Comparison of ENCODE assay signal across 13 cellular contexts in the genomic region with DNA sequence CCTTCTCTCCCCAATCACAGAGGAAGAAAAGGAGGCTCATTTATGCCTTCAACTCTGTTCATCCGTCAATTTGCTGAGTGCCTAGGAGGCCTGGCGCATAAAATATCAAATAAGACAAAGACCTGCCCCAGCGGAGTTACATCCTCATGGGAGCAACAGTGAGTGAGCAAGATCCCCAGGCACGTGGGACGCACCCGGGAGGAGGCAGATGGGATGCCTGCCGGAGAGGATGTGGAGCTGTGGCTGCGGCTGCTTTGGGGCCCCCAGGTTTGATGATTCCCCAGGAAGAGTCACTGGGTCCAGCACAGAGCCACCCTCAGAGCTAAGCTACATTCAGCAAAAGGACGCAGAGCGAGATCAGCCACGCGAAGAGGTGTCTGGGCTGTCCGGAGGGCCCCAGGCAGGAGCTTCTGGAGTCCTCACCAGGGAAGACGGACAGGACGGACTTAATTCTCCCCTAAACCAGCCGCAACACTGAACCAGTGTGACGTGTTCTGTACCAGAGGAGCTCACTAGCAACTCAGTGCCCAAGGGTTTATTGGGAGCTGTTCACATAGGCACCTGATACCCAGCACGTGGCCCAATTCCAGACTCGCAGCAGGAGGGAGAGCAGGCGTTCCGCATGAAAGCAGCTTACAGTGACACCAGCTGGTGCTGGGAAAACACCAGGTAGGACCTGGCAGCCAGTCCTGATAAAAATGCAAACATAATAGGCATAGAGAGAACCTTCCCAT. TPM values are rescaled to one million over a fixed set of nuclear protein-coding genes. Genes with fewer than 3 reads are reported as not detected.
DNase-seq lines count a peak whose midpoint lies in the region; ATAC-seq and TF ChIP-seq lines count a peak whose summit lies in the region.
"Had no signal": no experiment of that assay in that cellular context is flagged by ENCODE, and none has a peak within 500 bp of the region (broad histone marks: within the 10 kb centered on the region; RNA-seq: fewer than 3 reads in every experiment).

No MANE protein-coding gene starts in this region.

- no peak overlapping the region for H3K14ac ChIP-seq in trophoblast cell (ENCODE audit: low read length)

- H2AFZ ChIP-seq in trophoblast cell (ENCODE audit: insufficient read depth, low read length, poor library complexity) = no peak overlapping the region

- peak; percentile 31 for ATAC-seq in mucosa of descending colon
- no peak for ATAC-seq in HG02884 (IDR thresholded peaks at IDR 0.05; ENCODE audit: unreplicated experiment)
- ATAC-seq in GM21526 (IDR thresholded peaks at IDR 0.05; ENCODE audit: low FRiP score, unreplicated experiment) = no peak
- ATAC-seq: activated T-helper 17 cell treated with anti-CD3 and anti-CD28 coated beads, Interleukin-2, amount 50 U/mL, for 72 hours had no signal

- H3K27ac ChIP-seq in trophoblast cell (ENCODE audit: low read depth, low read length) = no peak overlapping the region
- H3K27ac ChIP-seq: dorsolateral prefrontal cortex had no signal

- DNase-seq in DMS153 (lab: John Stamatoyannopoulos, UW) (peak; percentile 94), NCI-H146 treated with DMSO at 0.1 percent for 48 hours (lab: John Stamatoyannopoulos, UW; ENCODE audit: unreplicated experiment) (peak; percentile 89), SHP77 (lab: John Stamatoyannopoulos, UW) (peak; percentile 92 to 95), mucosa of descending colon (no peak), trophoblast cell (no peak), Ammon's horn (ENCODE audit: low spot score) (no peak)

- no peak overlapping the region for H3K23ac ChIP-seq in trophoblast cell (ENCODE audit: low read length)

- no peak overlapping the region for H2BK12ac ChIP-seq in trophoblast cell (ENCODE audit: low read length)

- H2BK5ac ChIP-seq in trophoblast cell (ENCODE audit: low read depth, low read length, poor library complexity) = no peak overlapping the region

- no peak overlapping the region for H3K4me2 ChIP-seq in trophoblast cell (ENCODE audit: low read length)

- H3K4me1 ChIP-seq in mucosa of descending colon (ENCODE audit: low read depth) (no peaks in the 10 kb centered on the region), trophoblast cell (ENCODE audit: control insufficient read depth in 1 of 2, insufficient read depth in 2 of 2, low read length in 2 of 2) (peaks cover 0 to under 1% of the 10 kb centered on the region in 2 experiments)

- H3K18ac ChIP-seq in trophoblast cell (ENCODE audit: low read length) = no peak overlapping the region

- H2AK5ac ChIP-seq in trophoblast cell (ENCODE audit: low read length) = no peak overlapping the region

- no CpG with 5 or more reads among the region's 21 CpGs for WGBS in trophoblast cell (ENCODE audit: extremely low coverage, insufficient coverage, insufficient read length)

- H3K4me3 ChIP-seq in mucosa of descending colon (no peak overlapping the region), trophoblast cell (ENCODE audit: low read depth, low read length) (no peak overlapping the region)
- H3K4me3 ChIP-seq: dorsolateral prefrontal cortex had no signal

- H3K9me3 ChIP-seq in mucosa of descending colon = no peaks in the 10 kb centered on the region
- no peaks in the 10 kb centered on the region for H3K9me3 ChIP-seq in trophoblast cell (ENCODE audit: insufficient read depth, low read depth, low read length)

- H3K4ac ChIP-seq in trophoblast cell (ENCODE audit: low read depth, low read length) = no peak overlapping the region

- no peaks in the 10 kb centered on the region for H3K36me3 ChIP-seq in mucosa of descending colon (ENCODE audit: low read depth)
- H3K36me3 ChIP-seq in trophoblast cell (ENCODE audit: control insufficient read depth in 1 of 2, insufficient read depth in 2 of 2, low read length in 2 of 2) = no peaks in the 10 kb centered on the region

- H3K9ac ChIP-seq in trophoblast cell (ENCODE audit: low read length) = no peak overlapping the region

- intact Hi-C loops in mucosa of descending colon (cut with DNase I, micrococcal nuclease) = no loop called here

- H4K12ac ChIP-seq in trophoblast cell (ENCODE audit: low read depth, low read length) = no peak overlapping the region

- H4K91ac ChIP-seq in trophoblast cell (ENCODE audit: low read depth, low read length) = no peak overlapping the region

- no peaks in the 10 kb centered on the region for H3K79me1 ChIP-seq in trophoblast cell (ENCODE audit: low read length)

- TF ChIP-seq CTCF in mucosa of descending colon (IDR thresholded peaks at IDR 0.05) = no peak

- no peaks in the 10 kb centered on the region for H3K79me2 ChIP-seq in trophoblast cell (ENCODE audit: control insufficient read depth, insufficient read depth, low read length, poor library complexity)

- H3K27me3 ChIP-seq in trophoblast cell (ENCODE audit: insufficient read depth, low read length) = no peaks in the 10 kb centered on the region
- H3K27me3 ChIP-seq: dorsolateral prefrontal cortex had no signal

- no peak overlapping the region for H4K8ac ChIP-seq in trophoblast cell (ENCODE audit: low read depth, low read length)

- no peak overlapping the region for H2BK120ac ChIP-seq in trophoblast cell (ENCODE audit: insufficient read depth, low read length, poor library complexity)

RNA-seq across cellular contexts. Expression of a gene that starts 11.2 kb away (rescaled TPM):
- under 1 TPM in 2 of 3 donors, not detected in 1; 0.05 to 0.25 TPM for total RNA-seq in mucosa of descending colon
- polyA plus RNA-seq in trophoblast cell (2013) = not detected in 2 replicates
- total RNA-seq: activated T-helper 17 cell treated with anti-CD3 and anti-CD28 coated beads, Interleukin-2, amount 50 U/mL, for 72 hours; M059J; pulmonary artery endothelial cell; T-helper 2 cell treated with Interferon-gamma antibody and Interleukin-4, amounts not matched to agents 100 ng/mL and 5 ng/mL, for 36 hours had no signal

RNA-seq across cellular contexts. Expression of a gene that starts 26.1 kb away (rescaled TPM):
- total RNA-seq in mucosa of descending colon = 10 to 100 TPM; 24.4 to 36.0 (median 26.1) TPM
- 30.9 and 33.0 TPM in 2 replicates for polyA plus RNA-seq in trophoblast cell (2013)

RNA-seq across cellular contexts. Expression of a gene that starts 55.8 kb away (rescaled TPM):
- total RNA-seq in mucosa of descending colon = 10 to 100 TPM in 1 of 3 donors, 1 to 10 TPM in 2; 1.9 to 13.7 (median 8.1) TPM
- 379 and 403 TPM in 2 replicates for polyA plus RNA-seq in trophoblast cell (2013)

Comparison
In these comparisons a context has a peak if more than half of its experiments do, and no peak if none do; other contexts are left out.
1. DNase-seq: peak in DMS153 (single experiment), NCI-H146 treated with DMSO at 0.1 percent for 48 hours (single experiment) and SHP77 (2 of 2); none in mucosa of descending colon (0 of 3), trophoblast cell (0 of 2) and Ammon's horn (single experiment).